16 cellular contexts compared by ENCODE assay signal in genomic region chr2:230657906-230658305, GRCh38. TPM values are rescaled to one million over a fixed set of nuclear protein-coding genes. Genes with fewer than 3 reads are reported as not detected.
A peak's percentile ranks its signal among the peaks of the same experiment; 100 is the strongest.
DNase-seq lines count a peak whose midpoint lies in the region; ATAC-seq and TF ChIP-seq lines count a peak whose summit lies in the region.
"Had no signal": no experiment of that assay in that cellular context is flagged by ENCODE, and none has a peak within 500 bp of the region (broad histone marks: within the 10 kb centered on the region; RNA-seq: fewer than 3 reads in every experiment).

No MANE protein-coding gene starts in this region.

- H3K27ac Mint-ChIP-seq in CD4-positive, CD25-positive, alpha-beta regulatory T cell = peak overlapping the region; percentile 50 to 91 (median 81)
- H3K27ac Mint-ChIP-seq in CD8-positive, alpha-beta memory T cell = peak overlapping the region; percentile 51 to 88 (median 78)
- peak overlapping the region; percentile 50 for H3K27ac Mint-ChIP-seq in activated B cell treated with CpG ODN at 0.5 μM for 24 hours

- H3K9me3 Mint-ChIP-seq in CD4-positive, CD25-positive, alpha-beta regulatory T cell = peaks cover 0 to 1% (median 0%) of the 10 kb centered on the region in 7 donors
- no peaks in the 10 kb centered on the region for H3K9me3 Mint-ChIP-seq in CD8-positive, alpha-beta memory T cell
- no peaks in the 10 kb centered on the region for H3K9me3 Mint-ChIP-seq in activated B cell treated with CpG ODN at 0.5 μM for 24 hours

- no peak for DNase-seq in CD4-positive, CD25-positive, alpha-beta regulatory T cell
- DNase-seq in CD8-positive, alpha-beta memory T cell = no peak
- DNase-seq in activated B cell treated with CpG ODN at 0.5 μM for 24 hours (no peak), HuH-7.5 (ENCODE audit: low spot score) (no peak), left lung (no peak), T-helper 9 cell (no peak)
- no peak for DNase-seq in effector memory CD4-positive, alpha-beta T cell
- DNase-seq: effector CD4-positive, alpha-beta T cell; GF-D8; NCI-H1417; NCI-H526 treated with DMSO at 0.1 percent for 48 hours; psoas muscle; SHP77 treated with DMSO at 0.1 percent for 48 hours; T1000; transverse colon had no signal

- POLR2A ChIA-PET in CD8-positive, alpha-beta memory T cell (lab: Charles Lee) = no interaction called here
- POLR2A ChIA-PET in activated B cell treated with CpG ODN at 0.5 μM for 24 hours (lab: Charles Lee) = interaction anchor here (0.5 to 0.9 kb wide), 3 partner anchors 43 to 400 kb away, joined by 3 read pairs; no protein-coding TSS in a partner anchor

- H3K9me3 ChIP-seq in CD4-positive, CD25-positive, alpha-beta regulatory T cell (ENCODE audit: control insufficient read depth in 2 of 2, low read length in 2 of 2) = no peaks in the 10 kb centered on the region
- H3K9me3 ChIP-seq in CD8-positive, alpha-beta memory T cell (ENCODE audit: low read length) = no peaks in the 10 kb centered on the region
- H3K9me3 ChIP-seq in effector memory CD4-positive, alpha-beta T cell (ENCODE audit: control insufficient read depth, low read length) = no peaks in the 10 kb centered on the region
- H3K9me3 ChIP-seq in left lung = no peaks in the 10 kb centered on the region
- H3K9me3 ChIP-seq: psoas muscle, transverse colon had no signal

- TF ChIP-seq CTCF in activated B cell treated with CpG ODN at 0.5 μM for 24 hours (IDR thresholded peaks at IDR 0.05) (no peak), left lung (IDR thresholded peaks at IDR 0.05) (no peak)

- H3K4me1 ChIP-seq in CD4-positive, CD25-positive, alpha-beta regulatory T cell (ENCODE audit: control insufficient read depth, insufficient read depth, low read length, poor library complexity, severe bottlenecking) = peaks cover 66% of the 10 kb centered on the region
- H3K4me1 ChIP-seq in CD8-positive, alpha-beta memory T cell (ENCODE audit: insufficient read depth, low read length) = peaks cover 64% of the 10 kb centered on the region
- peaks cover 59% of the 10 kb centered on the region for H3K4me1 ChIP-seq in effector memory CD4-positive, alpha-beta T cell (ENCODE audit: control insufficient read depth, insufficient read depth, low read length, poor library complexity, severe bottlenecking)
- H3K4me1 ChIP-seq in left lung = peaks cover 0 to 49% of the 10 kb centered on the region in 2 donors

- peak overlapping the region in 2 of 4 donors; percentile 26 to 51 for H3K4me3 Mint-ChIP-seq in CD4-positive, CD25-positive, alpha-beta regulatory T cell
- peak overlapping the region in 3 of 7 donors; percentile 13 to 85 (median 35) for H3K4me3 Mint-ChIP-seq in CD8-positive, alpha-beta memory T cell
- no peak overlapping the region for H3K4me3 Mint-ChIP-seq in activated B cell treated with CpG ODN at 0.5 μM for 24 hours

- intact Hi-C loops in activated B cell treated with CpG ODN at 0.5 μM for 24 hours (cut with micrococcal nuclease) = loop anchor here (2.0 kb wide), 1 partner anchor 13 kb away; no protein-coding TSS in a partner anchor
- intact Hi-C loops in left lung (cut with DNase I) = no loop called here

- CTCF ChIA-PET in CD8-positive, alpha-beta memory T cell (lab: Charles Lee) = interaction anchor here (0.9 to 1.1 kb wide), 2 partner anchors 14 to 141 kb away, joined by 3 to 4 read pairs; no protein-coding TSS in a partner anchor
- CTCF ChIA-PET in activated B cell treated with CpG ODN at 0.5 μM for 24 hours (lab: Charles Lee) = no interaction called here

- peak overlapping the region; percentile 71 for H3K27ac ChIP-seq in CD4-positive, CD25-positive, alpha-beta regulatory T cell (ENCODE audit: insufficient read depth, low read length, poor library complexity, severe bottlenecking)
- H3K27ac ChIP-seq in CD8-positive, alpha-beta memory T cell (ENCODE audit: low read depth, low read length) = peak overlapping the region; percentile 78
- peak overlapping the region; percentile 34 for H3K27ac ChIP-seq in effector memory CD4-positive, alpha-beta T cell (ENCODE audit: insufficient read depth, low read length, poor library complexity, severe bottlenecking)
- H3K27ac ChIP-seq in left lung = no peak overlapping the region
- H3K27ac ChIP-seq: psoas muscle had no signal

- ATAC-seq in CD4-positive, CD25-positive, alpha-beta regulatory T cell (ENCODE audit: low read depth in 2 of 2) = no peak
- no peak for ATAC-seq in activated B cell treated with CpG ODN at 0.5 μM for 24 hours (ENCODE audit: low read depth)
- no peak for ATAC-seq in left lung
- ATAC-seq: psoas muscle had no signal

- no peaks in the 10 kb centered on the region for H3K36me3 ChIP-seq in CD4-positive, CD25-positive, alpha-beta regulatory T cell (ENCODE audit: control insufficient read depth, insufficient read depth, low read length)
- H3K36me3 ChIP-seq in CD8-positive, alpha-beta memory T cell (ENCODE audit: insufficient read depth, low read length) = no peaks in the 10 kb centered on the region
- no peaks in the 10 kb centered on the region for H3K36me3 ChIP-seq in effector memory CD4-positive, alpha-beta T cell (ENCODE audit: control insufficient read depth, insufficient read depth, low read length)
- H3K36me3 ChIP-seq in left lung = no peaks in the 10 kb centered on the region
- H3K36me3 ChIP-seq: transverse colon had no signal

- H3K4me3 ChIP-seq in CD4-positive, CD25-positive, alpha-beta regulatory T cell (ENCODE audit: low read depth, low read length) = no peak overlapping the region
- no peak overlapping the region for H3K4me3 ChIP-seq in CD8-positive, alpha-beta memory T cell (ENCODE audit: low read length)
- no peak overlapping the region for H3K4me3 ChIP-seq in effector memory CD4-positive, alpha-beta T cell (ENCODE audit: insufficient read depth, low read depth, low read length, poor library complexity, severe bottlenecking)
- H3K4me3 ChIP-seq in left lung = no peak overlapping the region
- H3K4me3 ChIP-seq: lung, psoas muscle, transverse colon had no signal

- no peaks in the 10 kb centered on the region for H3K27me3 ChIP-seq in CD4-positive, CD25-positive, alpha-beta regulatory T cell (ENCODE audit: control insufficient read depth, insufficient read depth, low read length)
- H3K27me3 ChIP-seq in CD8-positive, alpha-beta memory T cell (ENCODE audit: insufficient read depth, low read length, poor library complexity, severe bottlenecking) = no peaks in the 10 kb centered on the region
- H3K27me3 ChIP-seq in effector memory CD4-positive, alpha-beta T cell (replicated peaks; ENCODE audit: control insufficient read depth, insufficient read depth, low read length, poor library complexity, severe bottlenecking) = no peaks in the 10 kb centered on the region
- no peaks in the 10 kb centered on the region for H3K27me3 ChIP-seq in left lung
- H3K27me3 ChIP-seq: transverse colon had no signal

- H3K36me3 Mint-ChIP-seq in CD4-positive, CD25-positive, alpha-beta regulatory T cell = no peaks in the 10 kb centered on the region
- no peaks in the 10 kb centered on the region for H3K36me3 Mint-ChIP-seq in CD8-positive, alpha-beta memory T cell
- no peaks in the 10 kb centered on the region for H3K36me3 Mint-ChIP-seq in activated B cell treated with CpG ODN at 0.5 μM for 24 hours (ENCODE audit: low read depth)

- H3K4me1 Mint-ChIP-seq in CD4-positive, CD25-positive, alpha-beta regulatory T cell = peaks cover 24 to 78% (median 52%) of the 10 kb centered on the region in 4 donors
- H3K4me1 Mint-ChIP-seq in CD8-positive, alpha-beta memory T cell = peaks cover 75 to 86% (median 84%) of the 10 kb centered on the region in 3 donors
- H3K4me1 Mint-ChIP-seq in activated B cell treated with CpG ODN at 0.5 μM for 24 hours = peaks cover 63% of the 10 kb centered on the region

- H3K27me3 Mint-ChIP-seq in CD4-positive, CD25-positive, alpha-beta regulatory T cell = no peaks in the 10 kb centered on the region
- H3K27me3 Mint-ChIP-seq in CD8-positive, alpha-beta memory T cell = no peaks in the 10 kb centered on the region
- no peaks in the 10 kb centered on the region for H3K27me3 Mint-ChIP-seq in activated B cell treated with CpG ODN at 0.5 μM for 24 hours

RNA-seq across cellular contexts. Expression of gene CAB39, which starts 54.7 kb away (rescaled TPM):
- 114 TPM for total RNA-seq in CD4-positive, CD25-positive, alpha-beta regulatory T cell
- 10 to 100 TPM; 64.3 to 88.4 (median 78.3) TPM for polyA plus RNA-seq in CD4-positive, CD25-positive, alpha-beta regulatory T cell
- 100 to 1,000 TPM; 136 to 147 TPM for total RNA-seq in CD8-positive, alpha-beta memory T cell
- 80.8 TPM for polyA plus RNA-seq in CD8-positive, alpha-beta memory T cell
- total RNA-seq in activated B cell treated with CpG ODN at 0.5 μM for 24 hours (60.1 and 68.6 TPM in 2 replicates), left lung (10 to 100 TPM; 67.2 to 86.5 TPM)

Comparison
In these comparisons a context has a peak if more than half of its experiments do, and no peak if none do; other contexts are left out.
1. H3K27ac ChIP-seq: peak in CD4-positive, CD25-positive, alpha-beta regulatory T cell (single experiment), CD8-positive, alpha-beta memory T cell (single experiment) and effector memory CD4-positive, alpha-beta T cell (single experiment); none in left lung (0 of 2).
2. Peak in every context shown above with its lines, with median percentiles within 50 percentile points of each other: H3K27ac Mint-ChIP-seq.